9 cellular contexts compared by ENCODE assay signal in the genomic region with DNA sequence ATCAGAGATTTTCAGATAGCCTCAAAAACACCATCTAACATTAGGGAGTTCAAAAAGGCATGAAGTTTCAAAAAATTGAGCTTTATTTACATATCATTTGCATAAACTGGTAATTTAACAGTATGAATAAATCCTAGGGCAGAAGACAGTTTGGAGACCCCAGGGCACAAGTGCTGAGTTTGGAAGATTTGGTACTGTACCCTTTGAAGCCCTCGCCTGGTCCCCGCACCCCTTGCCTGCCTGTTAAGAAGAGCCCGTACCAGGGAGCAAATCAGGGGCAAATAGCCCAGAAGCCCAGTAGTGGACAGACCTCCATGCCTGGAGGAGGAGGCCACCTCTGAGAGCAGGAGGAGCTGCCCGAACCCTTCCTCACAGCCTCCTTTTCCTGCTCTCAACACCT. TPM values are rescaled to one million over a fixed set of nuclear protein-coding genes. Genes with fewer than 3 reads are reported as not detected.
"Had no signal": no experiment of that assay in that cellular context is flagged by ENCODE, and none has a peak within 500 bp of the region (broad histone marks: within the 10 kb centered on the region; RNA-seq: fewer than 3 reads in every experiment).

No MANE protein-coding gene starts in this region.

RNA-seq across cellular contexts. Expression of a gene that starts 24.8 kb away (rescaled TPM):
- total RNA-seq: LHCN-M2, MCF 10A, NCI-H460, OCI-LY7, PC-9, Right ventricle myocardium inferior, RPMI7951, SJSA1 had no signal
- polyA plus RNA-seq: SK-N-SH had no signal
